ENCODE assay signal across 22 cellular contexts in genomic region chr21:45588861-45589491, GRCh38. TPM values are rescaled to one million over a fixed set of nuclear protein-coding genes. Genes with fewer than 3 reads are reported as not detected.
DNase-seq lines count a peak whose midpoint lies in the region; ATAC-seq, FAIRE-seq and TF ChIP-seq lines count a peak whose summit lies in the region.
"Had no signal": no experiment of that assay in that cellular context is flagged by ENCODE, and none has a peak within 500 bp of the region (broad histone marks: within the 10 kb centered on the region; RNA-seq: fewer than 3 reads in every experiment).

No MANE protein-coding gene starts in this region.

- H3K27ac ChIP-seq in DND-41 (ENCODE audit: low read length) (no peak overlapping the region), suprapubic skin (no peak overlapping the region), smooth muscle cell (ENCODE audit: low read depth) (no peak overlapping the region)
- H3K27ac ChIP-seq: A549, BLaER1, SJSA1 had no signal

- H3F3A ChIP-seq in smooth muscle cell (ENCODE audit: low read depth) = no peaks in the 10 kb centered on the region

- H2AFZ ChIP-seq in DND-41 (ENCODE audit: low read depth, low read length) = no peak overlapping the region
- no peak overlapping the region for H2AFZ ChIP-seq in smooth muscle cell (ENCODE audit: low read depth)

- H3K27me3 Mint-ChIP-seq in activated naive CD8-positive, alpha-beta T cell = peaks cover 3% of the 10 kb centered on the region
- H3K27me3 Mint-ChIP-seq in activated naive CD8-positive, alpha-beta T cell treated with anti-CD3 and anti-CD28 coated beads for 36 hours = peaks cover 20% of the 10 kb centered on the region
- H3K27me3 Mint-ChIP-seq in immature natural killer cell (ENCODE audit: low read depth in 3 of 3) = peaks cover 12 to 17% (median 15%) of the 10 kb centered on the region in 3 donors

- H3K9me3 ChIP-seq in DND-41 (ENCODE audit: insufficient read depth, low read length, severe bottlenecking) (peaks cover 9% of the 10 kb centered on the region), suprapubic skin (peaks cover 11% of the 10 kb centered on the region), smooth muscle cell (replicated peaks; ENCODE audit: low read depth) (peaks cover 8% of the 10 kb centered on the region)

- WGBS in suprapubic skin = 92% methylated on average over 5 of the region's 5 CpGs
- WGBS in smooth muscle cell (ENCODE audit: low lambda C conversion rate) = 94% methylated on average over 5 of the region's 5 CpGs

- H3K4me1 ChIP-seq in DND-41 (ENCODE audit: insufficient read depth, low read length) (peaks cover 7% of the 10 kb centered on the region; the same call in 1 of the 2 replicates), suprapubic skin (peaks cover 24% of the 10 kb centered on the region), smooth muscle cell (ENCODE audit: low read depth) (no peaks in the 10 kb centered on the region)
- H3K4me1 ChIP-seq: A549 had no signal

- no peak for TF ChIP-seq CTCF in DND-41 (IDR thresholded peaks at IDR 0.05; ENCODE audit: borderline replicate concordance, extremely low read depth, low read length, poor library complexity, severe bottlenecking)
- TF ChIP-seq CTCF in suprapubic skin (IDR thresholded peaks at IDR 0.05) = no peak
- TF ChIP-seq CTCF in smooth muscle cell (IDR thresholded peaks at IDR 0.05; ENCODE audit: borderline replicate concordance, insufficient read depth, poor library complexity, severe bottlenecking) = no peak

- peaks cover 4% of the 10 kb centered on the region for H3K36me3 Mint-ChIP-seq in activated naive CD8-positive, alpha-beta T cell
- peaks cover 8% of the 10 kb centered on the region for H3K36me3 Mint-ChIP-seq in activated naive CD8-positive, alpha-beta T cell treated with anti-CD3 and anti-CD28 coated beads for 36 hours
- peaks cover 0 to 9% (median 3%) of the 10 kb centered on the region in 3 donors for H3K36me3 Mint-ChIP-seq in immature natural killer cell

- peak; percentile 49 for ATAC-seq in DND-41 (ENCODE audit: insufficient read depth, low read depth)
- ATAC-seq: A549, Right ventricle myocardium inferior had no signal

- H3K4me3 Mint-ChIP-seq in activated naive CD8-positive, alpha-beta T cell = peak overlapping the region; percentile 42
- no peak overlapping the region for H3K4me3 Mint-ChIP-seq in activated naive CD8-positive, alpha-beta T cell treated with anti-CD3 and anti-CD28 coated beads for 36 hours
- peak overlapping the region in 3 of 5 donors; percentile 13 to 21 (median 19) for H3K4me3 Mint-ChIP-seq in immature natural killer cell

- peaks cover 16% of the 10 kb centered on the region for H3K9me3 Mint-ChIP-seq in activated naive CD8-positive, alpha-beta T cell (ENCODE audit: low read depth)
- peaks cover 19% of the 10 kb centered on the region for H3K9me3 Mint-ChIP-seq in activated naive CD8-positive, alpha-beta T cell treated with anti-CD3 and anti-CD28 coated beads for 36 hours
- H3K9me3 Mint-ChIP-seq in immature natural killer cell = peaks cover 13 to 24% (median 20%) of the 10 kb centered on the region in 6 donors

- H3K4me1 Mint-ChIP-seq in activated naive CD8-positive, alpha-beta T cell (ENCODE audit: low read depth) = peaks cover 13% of the 10 kb centered on the region
- H3K4me1 Mint-ChIP-seq in activated naive CD8-positive, alpha-beta T cell treated with anti-CD3 and anti-CD28 coated beads for 36 hours = peaks cover 18% of the 10 kb centered on the region
- peaks cover 0 to 4% of the 10 kb centered on the region in 2 donors for H3K4me1 Mint-ChIP-seq in immature natural killer cell

- H4K20me1 ChIP-seq in DND-41 (ENCODE audit: insufficient read depth, low read length) (0 out of 2 replicates have a peak, but pooled peaks cover 2% of the 10 kb centered on the region), smooth muscle cell (ENCODE audit: low read depth) (no peaks in the 10 kb centered on the region)
- H4K20me1 ChIP-seq: BLaER1 had no signal

- H3K4me3 ChIP-seq in DND-41 (ENCODE audit: low read depth in 1 of 2, low read length in 2 of 2) (no peak overlapping the region), suprapubic skin (no peak overlapping the region), smooth muscle cell (no peak overlapping the region)
- H3K4me3 ChIP-seq: A549, BLaER1, SJSA1 had no signal

- no peak for DNase-seq in activated naive CD8-positive, alpha-beta T cell treated with anti-CD3 and anti-CD28 coated beads for 36 hours
- DNase-seq in DND-41 = no peak
- no peak for DNase-seq in immature natural killer cell
- DNase-seq in suprapubic skin (ENCODE audit: low spot score in 2 of 2) = peak; percentile 2 to 35
- DNase-seq in smooth muscle cell (lab: John Stamatoyannopoulos, UW; ENCODE audit: unreplicated experiment) = no peak
- no peak for DNase-seq in NCI-H2196 (lab: John Stamatoyannopoulos, UW; ENCODE audit: unreplicated experiment)
- no peak for DNase-seq in GM19239 (ENCODE audit: insufficient read length, low spot score)
- DNase-seq: EL, GF-D8, IMR-90, Karpas-422, MV-4-11, NCI-H1694, NCI-H2081 treated with DMSO at 0.1 percent for 48 hours, NCI-H446 treated with DMSO at 0.1 percent for 48 hours, NCI-H526 treated with DMSO at 0.1 percent for 48 hours, OCI-M1 had no signal

- no peak for FAIRE-seq in GM19239 (lab: Jason Lieb, UNC)
- FAIRE-seq: A549 had no signal

- no peak overlapping the region for H3K27ac Mint-ChIP-seq in activated naive CD8-positive, alpha-beta T cell
- H3K27ac Mint-ChIP-seq in activated naive CD8-positive, alpha-beta T cell treated with anti-CD3 and anti-CD28 coated beads for 36 hours = no peak overlapping the region
- H3K27ac Mint-ChIP-seq in immature natural killer cell = peak overlapping the region in 1 of 6 donors; percentile 48

- H3K4me2 ChIP-seq in DND-41 (ENCODE audit: insufficient read depth, low read length) (no peak overlapping the region), smooth muscle cell (no peak overlapping the region)
- H3K4me2 ChIP-seq: A549, BLaER1 had no signal

- no peak overlapping the region for H3K9ac ChIP-seq in DND-41 (ENCODE audit: low read depth, low read length)
- no peak overlapping the region for H3K9ac ChIP-seq in smooth muscle cell (ENCODE audit: low read depth)
- H3K9ac ChIP-seq: BLaER1 had no signal

- H3K27me3 ChIP-seq in DND-41 (ENCODE audit: insufficient read depth, low read length, poor library complexity) (no peaks in the 10 kb centered on the region), suprapubic skin (peaks cover 38% of the 10 kb centered on the region), smooth muscle cell (ENCODE audit: low read depth) (no peaks in the 10 kb centered on the region)
- H3K27me3 ChIP-seq: BLaER1, SJSA1 had no signal

- no peak for TF ChIP-seq POLR2A in suprapubic skin (IDR thresholded peaks at IDR 0.05)

- no peak for TF ChIP-seq EP300 in suprapubic skin (IDR thresholded peaks at IDR 0.05)

- H3K79me2 ChIP-seq in DND-41 (ENCODE audit: insufficient read depth, low read length) (no peaks in the 10 kb centered on the region), smooth muscle cell (ENCODE audit: low read depth) (no peaks in the 10 kb centered on the region)

- H3K36me3 ChIP-seq in DND-41 (ENCODE audit: insufficient read depth, low read length) (no peaks in the 10 kb centered on the region), suprapubic skin (no peaks in the 10 kb centered on the region), smooth muscle cell (ENCODE audit: low read depth) (no peaks in the 10 kb centered on the region)
- H3K36me3 ChIP-seq: BLaER1, SJSA1 had no signal

RNA-seq across cellular contexts. Expression of gene SLC19A1, which starts 46.7 kb away (rescaled TPM):
- 10 to 100 TPM; 63.2 to 64.0 TPM for total RNA-seq in activated naive CD8-positive, alpha-beta T cell treated with anti-CD3 and anti-CD28 coated beads for 36 hours
- polyA plus RNA-seq in immature natural killer cell (1 to 10 TPM in 2 of 3 donors, under 1 TPM in 1; 0.84 to 7.1 (median 1.7) TPM), smooth muscle cell (15.4 and 33.2 TPM in 2 replicates)
- total RNA-seq in suprapubic skin (1 to 10 TPM; 7.0 to 9.8 (median 7.9) TPM), smooth muscle cell (2.3 and 5.5 TPM in 2 replicates)

RNA-seq across cellular contexts. Expression of gene PCBP3, which starts 54.5 kb away (rescaled TPM):
- 1 to 10 TPM in 1 of 2 experiments, under 1 TPM in 1; 0.66 to 1.3 TPM for total RNA-seq in activated naive CD8-positive, alpha-beta T cell treated with anti-CD3 and anti-CD28 coated beads for 36 hours
- polyA plus RNA-seq in immature natural killer cell (under 1 TPM in 2 of 3 donors, not detected in 1; 0.27 to 0.71 TPM), smooth muscle cell (13.7 and 23.1 TPM in 2 replicates)
- total RNA-seq in suprapubic skin (1 to 10 TPM in 3 of 4 donors, under 1 TPM in 1; 0.97 to 7.3 (median 2.7) TPM), smooth muscle cell (8.2 and 8.9 TPM in 2 replicates)

Comparison
In these comparisons a context has a peak if more than half of its experiments do, and no peak if none do; other contexts are left out.
1. DNase-seq: peak in suprapubic skin (2 of 2); none in activated naive CD8-positive, alpha-beta T cell treated with anti-CD3 and anti-CD28 coated beads for 36 hours (single experiment), DND-41 (single experiment), immature natural killer cell (0 of 3), smooth muscle cell (single experiment), NCI-H2196 (single experiment) and GM19239 (single experiment).